In the genomic region with DNA sequence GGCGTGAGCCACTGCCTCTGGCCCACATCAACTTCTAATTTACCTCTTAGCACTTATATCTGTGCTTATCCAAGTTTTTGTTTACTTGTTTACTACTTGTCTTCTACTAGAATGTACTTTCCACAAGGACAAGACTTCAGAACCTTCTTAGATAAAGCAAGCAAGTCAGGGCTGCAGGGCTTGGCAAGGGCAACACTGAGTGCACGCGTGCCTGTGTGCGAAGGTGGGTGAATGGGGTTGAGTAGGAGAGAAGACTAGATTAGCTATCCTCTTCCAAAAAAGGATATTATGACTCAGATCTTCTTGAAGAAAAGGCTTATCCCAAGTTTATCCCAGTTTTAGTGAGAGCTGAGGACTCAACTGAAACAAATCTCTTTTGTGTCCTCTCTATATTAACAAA, we compare ENCODE assay signal across 26 cellular contexts.
"Had no signal": no experiment of that assay in that cellular context is flagged by ENCODE, and none has a peak within 500 bp of the region (broad histone marks: within the 10 kb centered on the region; RNA-seq: fewer than 3 reads in every experiment).

No MANE protein-coding gene starts in this region.

- H3K9me3 ChIP-seq: neutrophil, pancreas, prostate gland, right lobe of liver, sigmoid colon, stomach, thoracic aorta, thyroid gland, transverse colon, upper lobe of right lung, uterus had no signal

- ATAC-seq: naive thymus-derived CD4-positive, alpha-beta T cell; natural killer cell; pancreas; right cardiac atrium; right lobe of liver; stimulated activated effector memory CD8-positive, alpha-beta T cell treated with anti-CD3 and anti-CD28 coated beads, Interleukin-12 subunit alpha, Interleukin-12 subunit beta, amount 100 ng/mL, for 72 hours; stimulated activated naive B cell treated with anti-CD40 and anti-IgM and Interleukin-4, amounts not matched to agents 10 μg/mL and 1 μg/mL and 100 μg/mL, for 72 hours; upper lobe of right lung had no signal

- H3K4me1 Mint-ChIP-seq: nephron, neural crest cell had no signal

- H3K36me3 ChIP-seq: uterus had no signal

- H3K4me3 ChIP-seq: pancreas, prostate gland, right lobe of liver, sigmoid colon, stomach, thoracic aorta, thyroid gland, transverse colon, upper lobe of right lung, uterus had no signal

- DNase-seq: naive thymus-derived CD4-positive, alpha-beta T cell; natural killer cell; pancreas; right cardiac atrium; right lobe of liver; sigmoid colon; small intestine; stimulated activated CD4-positive, alpha-beta T cell treated with anti-CD3 and anti-CD28 coated beads, Interleukin-15, amount 100 ng/mL, for 24 hours; stimulated activated CD4-positive, alpha-beta T cell treated with anti-CD3 and anti-CD28 coated beads, Interleukin-2, amount 100 ng/mL, for 24 hours; stimulated activated CD4-positive, alpha-beta T cell treated with anti-CD3 and anti-CD28 coated beads, Interleukin-2, amount 100 ng/mL, for 48 hours; stimulated activated CD4-positive, alpha-beta T cell treated with anti-CD3 and anti-CD28 coated beads, Interleukin-4, amount 100 ng/mL, for 24 hours; stimulated activated naive B cell treated with anti-CD40 and anti-IgM and Interleukin-4, amounts not matched to agents 10 μg/mL and 1 μg/mL and 100 μg/mL, for 72 hours; stimulated activated naive CD4-positive, alpha-beta T cell treated with Interleukin-2 at 50 U/mL for 16 hours; stomach; thyroid gland; transverse colon; upper lobe of right lung; uterus had no signal

- H3K4me1 ChIP-seq: pancreas, prostate gland, right lobe of liver, sigmoid colon, stomach, transverse colon, upper lobe of right lung, uterus had no signal

- H3K27ac Mint-ChIP-seq: natural killer cell; nephron; stimulated activated effector memory CD8-positive, alpha-beta T cell treated with anti-CD3 and anti-CD28 coated beads, Interleukin-12 subunit alpha, Interleukin-12 subunit beta, amount 100 ng/mL, for 72 hours; stimulated activated naive B cell treated with anti-CD40 and anti-IgM and Interleukin-4, amounts not matched to agents 10 μg/mL and 1 μg/mL and 100 μg/mL, for 72 hours; stimulated activated naive CD8-positive, alpha-beta T cell treated with anti-CD3 and anti-CD28 coated beads, Interleukin-15, Interleukin-2, amounts not matched to agents 100 ng/mL and 50 ng/mL, for 24 hours; type B pancreatic cell had no signal

- H3K4me3 Mint-ChIP-seq: naive thymus-derived CD4-positive, alpha-beta T cell; natural killer cell; nephron; neural crest cell; stimulated activated effector memory CD8-positive, alpha-beta T cell treated with anti-CD3 and anti-CD28 coated beads, Interleukin-12 subunit alpha, Interleukin-12 subunit beta, amount 100 ng/mL, for 72 hours; stimulated activated naive B cell treated with anti-CD40 and anti-IgM and Interleukin-4, amounts not matched to agents 10 μg/mL and 1 μg/mL and 100 μg/mL, for 72 hours; stimulated activated naive CD8-positive, alpha-beta T cell treated with anti-CD3 and anti-CD28 coated beads, Interleukin-15, Interleukin-2, amounts not matched to agents 100 ng/mL and 50 ng/mL, for 24 hours; type B pancreatic cell had no signal

- H3K27me3 Mint-ChIP-seq: naive thymus-derived CD4-positive, alpha-beta T cell; stimulated activated naive B cell treated with anti-CD40 and anti-IgM and Interleukin-4, amounts not matched to agents 10 μg/mL and 1 μg/mL and 100 μg/mL, for 72 hours; stimulated activated naive CD8-positive, alpha-beta T cell treated with anti-CD3 and anti-CD28 coated beads, Interleukin-15, Interleukin-2, amounts not matched to agents 100 ng/mL and 50 ng/mL, for 24 hours; type B pancreatic cell had no signal

- FAIRE-seq: pancreas, small intestine had no signal

- H3K9me3 Mint-ChIP-seq: naive thymus-derived CD4-positive, alpha-beta T cell; natural killer cell; nephron; neural crest cell; stimulated activated effector memory CD8-positive, alpha-beta T cell treated with anti-CD3 and anti-CD28 coated beads, Interleukin-12 subunit alpha, Interleukin-12 subunit beta, amount 100 ng/mL, for 72 hours; stimulated activated naive B cell treated with anti-CD40 and anti-IgM and Interleukin-4, amounts not matched to agents 10 μg/mL and 1 μg/mL and 100 μg/mL, for 72 hours; stimulated activated naive CD8-positive, alpha-beta T cell treated with anti-CD3 and anti-CD28 coated beads, Interleukin-15, Interleukin-2, amounts not matched to agents 100 ng/mL and 50 ng/mL, for 24 hours; type B pancreatic cell had no signal

- H3K27me3 ChIP-seq: neutrophil, pancreas, right lobe of liver, sigmoid colon, stomach, thyroid gland, transverse colon, upper lobe of right lung, uterus had no signal

- H3K27ac ChIP-seq: neutrophil, pancreas, prostate gland, right lobe of liver, sigmoid colon, stomach, thoracic aorta, thyroid gland, transverse colon, upper lobe of right lung, uterus had no signal
